9 cellular contexts compared by ENCODE assay signal in genomic region chrX:119067023-119067739, GRCh38. TPM values are rescaled to one million over a fixed set of nuclear protein-coding genes. Genes with fewer than 3 reads are reported as not detected.
DNase-seq lines count a peak whose midpoint lies in the region; ATAC-seq and TF ChIP-seq lines count a peak whose summit lies in the region.
"Had no signal": no experiment of that assay in that cellular context is flagged by ENCODE, and none has a peak within 500 bp of the region (broad histone marks: within the 10 kb centered on the region; RNA-seq: fewer than 3 reads in every experiment).

No MANE protein-coding gene starts in this region.

- TF ChIP-seq CTCF in RWPE1 (conservative IDR thresholded peaks at IDR 0.05; ENCODE audit: low read depth) (peak; percentile 50), smooth muscle cell (IDR thresholded peaks at IDR 0.05; ENCODE audit: borderline replicate concordance, insufficient read depth, poor library complexity, severe bottlenecking) (peak; percentile 55)

- H3K4me3 ChIP-seq in smooth muscle cell, result no peak overlapping the region

- H3K27me3 ChIP-seq in smooth muscle cell (ENCODE audit: low read depth), result peaks cover 5% of the 10 kb centered on the region

- H3K79me2 ChIP-seq in smooth muscle cell (ENCODE audit: low read depth), result no peaks in the 10 kb centered on the region

- no peak overlapping the region for H3K9ac ChIP-seq in smooth muscle cell (ENCODE audit: low read depth)

- H2AFZ ChIP-seq in smooth muscle cell (ENCODE audit: low read depth), result no peak overlapping the region

- H3K4me2 ChIP-seq in smooth muscle cell, result no peak overlapping the region

- DNase-seq in GM04503 (ENCODE audit: low read depth), result peak; percentile 6
- DNase-seq in HuH-7 (ENCODE audit: low spot score), result peak; percentile 45
- peak; percentile 45 for DNase-seq in RWPE1 (ENCODE audit: low spot score)
- DNase-seq in anterior cingulate cortex (lab: John Stamatoyannopoulos, UW), result peak in 43 of 58 donors; percentile 0 to 43 (median 11)
- DNase-seq in hepatic stellate cell (ENCODE audit: low spot score), result peak; percentile 42
- DNase-seq in smooth muscle cell (lab: John Stamatoyannopoulos, UW; ENCODE audit: unreplicated experiment), result no peak
- no peak for DNase-seq in DMS79 treated with DMSO at 0.1 percent for 48 hours (lab: John Stamatoyannopoulos, UW)

- no peaks in the 10 kb centered on the region for H3K9me3 ChIP-seq in smooth muscle cell (replicated peaks; ENCODE audit: low read depth)

- no peak overlapping the region for H3K27ac ChIP-seq in RWPE1
- no peak overlapping the region for H3K27ac ChIP-seq in smooth muscle cell (ENCODE audit: low read depth)

- POLR2A ChIA-PET in RWPE1 (lab: Yijun Ruan, JAX; ENCODE audit: low non-redundant PET), result no interaction called here

- H4K20me1 ChIP-seq in smooth muscle cell (ENCODE audit: low read depth), result no peaks in the 10 kb centered on the region

- H3K36me3 ChIP-seq in smooth muscle cell (ENCODE audit: low read depth), result no peaks in the 10 kb centered on the region

- CTCF ChIA-PET in RWPE1 (lab: Yijun Ruan, JAX), result interaction anchor here (0.6 to 2.1 kb wide), 6 partner anchors 62 to 449 kb away, joined by 3 to 8 read pairs (median 4); no protein-coding TSS in a partner anchor

- no peaks in the 10 kb centered on the region for H3K4me1 ChIP-seq in smooth muscle cell (ENCODE audit: low read depth)

- ATAC-seq in GM21381 (IDR thresholded peaks at IDR 0.05; ENCODE audit: unreplicated experiment), result no peak

- 22% methylated on average over 7 of the region's 7 CpGs for WGBS in smooth muscle cell (ENCODE audit: low lambda C conversion rate)

- H3F3A ChIP-seq in smooth muscle cell (ENCODE audit: low read depth), result no peaks in the 10 kb centered on the region

RNA-seq across cellular contexts. Expression of gene CT47C1, which starts 5.6 kb away (rescaled TPM):
- total RNA-seq in smooth muscle cell, result not detected in 2 replicates
- not detected in 2 replicates for polyA plus RNA-seq in smooth muscle cell
- polyA plus RNA-seq: thymus had no signal

Comparison
In these comparisons a context has a peak if more than half of its experiments do, and no peak if none do; other contexts are left out.
1. DNase-seq: peak in GM04503 (single experiment), HuH-7 (single experiment), RWPE1 (single experiment), anterior cingulate cortex (43 of 58) and hepatic stellate cell (single experiment); none in smooth muscle cell (single experiment) and DMS79 treated with DMSO at 0.1 percent for 48 hours (single experiment).